In genomic region chr1:220011620-220012019, GRCh38 we compare ENCODE assay signal across 20 cellular contexts.
"Had no signal": no experiment of that assay in that cellular context is flagged by ENCODE, and none has a peak within 500 bp of the region (broad histone marks: within the 10 kb centered on the region; RNA-seq: fewer than 3 reads in every experiment).

No MANE protein-coding gene starts in this region.

- ATAC-seq: activated CD8-positive, alpha-beta T cell treated with anti-CD3 and anti-CD28 coated beads for 36 hours; activated naive CD8-positive, alpha-beta T cell treated with anti-CD3 and anti-CD28 coated beads, Interleukin-2, amount 50 U/mL, for 24 hours; activated T-cell treated with anti-CD3 and anti-CD28 coated beads, Interleukin-2, amount 50 U/mL, for 4 hours; esophagus mucosa; mucosa of descending colon; psoas muscle; right cardiac atrium; stimulated activated memory B cell treated with anti-CD40 and anti-IgM and Interleukin-4, amounts not matched to agents 10 μg/mL and 1 μg/mL and 100 μg/mL, for 72 hours; upper lobe of right lung had no signal

- H3K4me2 ChIP-seq: hepatocyte had no signal

- H3K9me3 ChIP-seq: mucosa of descending colon, psoas muscle, testis, upper lobe of right lung had no signal

- H3K4me1 ChIP-seq: psoas muscle, testis, upper lobe of right lung had no signal

- H3K27me3 ChIP-seq: hepatocyte, testis, upper lobe of right lung had no signal

- H3K9me3 Mint-ChIP-seq: activated CD8-positive, alpha-beta T cell treated with anti-CD3 and anti-CD28 coated beads for 36 hours; activated naive CD4-positive, alpha-beta T cell treated with anti-CD3 and anti-CD28 coated beads, Interleukin-2, amount 10 ng/mL, durations not matched to agents 7 days and 5 days; activated naive CD8-positive, alpha-beta T cell treated with anti-CD3 and anti-CD28 coated beads, Interleukin-2, amount 50 U/mL, for 24 hours; activated T-cell treated with anti-CD3 and anti-CD28 coated beads, Interleukin-2, amount 50 U/mL, for 4 hours; naive B cell; neural crest cell; stimulated activated memory B cell treated with anti-CD40 and anti-IgM and Interleukin-4, amounts not matched to agents 10 μg/mL and 1 μg/mL and 100 μg/mL, for 72 hours had no signal

- H3K27me3 Mint-ChIP-seq: activated CD8-positive, alpha-beta T cell treated with anti-CD3 and anti-CD28 coated beads for 36 hours; activated naive CD4-positive, alpha-beta T cell treated with anti-CD3 and anti-CD28 coated beads, Interleukin-2, amount 10 ng/mL, durations not matched to agents 7 days and 5 days; activated naive CD8-positive, alpha-beta T cell treated with anti-CD3 and anti-CD28 coated beads, Interleukin-2, amount 50 U/mL, for 24 hours; naive B cell; stimulated activated memory B cell treated with anti-CD40 and anti-IgM and Interleukin-4, amounts not matched to agents 10 μg/mL and 1 μg/mL and 100 μg/mL, for 72 hours had no signal

- H3K4me1 Mint-ChIP-seq: neural crest cell had no signal

- H3K4me3 Mint-ChIP-seq: activated CD8-positive, alpha-beta T cell treated with anti-CD3 and anti-CD28 coated beads for 36 hours; activated naive CD4-positive, alpha-beta T cell treated with anti-CD3 and anti-CD28 coated beads, Interleukin-2, amount 10 ng/mL, durations not matched to agents 7 days and 5 days; activated naive CD8-positive, alpha-beta T cell treated with anti-CD3 and anti-CD28 coated beads, Interleukin-2, amount 50 U/mL, for 24 hours; activated T-cell treated with anti-CD3 and anti-CD28 coated beads, Interleukin-2, amount 50 U/mL, for 4 hours; naive B cell; neural crest cell; stimulated activated memory B cell treated with anti-CD40 and anti-IgM and Interleukin-4, amounts not matched to agents 10 μg/mL and 1 μg/mL and 100 μg/mL, for 72 hours had no signal

- H2AFZ ChIP-seq: hepatocyte had no signal

- H3K79me2 ChIP-seq: hepatocyte had no signal

- H3K27ac Mint-ChIP-seq: activated CD8-positive, alpha-beta T cell treated with anti-CD3 and anti-CD28 coated beads for 36 hours; activated naive CD4-positive, alpha-beta T cell treated with anti-CD3 and anti-CD28 coated beads, Interleukin-2, amount 10 ng/mL, durations not matched to agents 7 days and 5 days; activated naive CD8-positive, alpha-beta T cell treated with anti-CD3 and anti-CD28 coated beads, Interleukin-2, amount 50 U/mL, for 24 hours; stimulated activated memory B cell treated with anti-CD40 and anti-IgM and Interleukin-4, amounts not matched to agents 10 μg/mL and 1 μg/mL and 100 μg/mL, for 72 hours had no signal

- DNase-seq: activated CD8-positive, alpha-beta T cell treated with anti-CD3 and anti-CD28 coated beads for 36 hours; activated effector memory CD4-positive, alpha-beta T cell treated with Interleukin-2 at 50 U/mL for 16 hours; activated naive CD4-positive, alpha-beta T cell treated with anti-CD3 and anti-CD28 coated beads, Interleukin-2, amount 10 ng/mL, durations not matched to agents 7 days and 5 days; activated naive CD8-positive, alpha-beta T cell treated with anti-CD3 and anti-CD28 coated beads, Interleukin-2, amount 50 U/mL, for 24 hours; activated T-cell treated with anti-CD3 and anti-CD28 coated beads, Interleukin-2, amount 50 U/mL, for 4 hours; anterior cingulate cortex; effector CD8-positive, alpha-beta T cell; mucosa of descending colon; naive B cell; psoas muscle; right cardiac atrium; small intestine; stimulated activated CD4-positive, alpha-beta T cell treated with anti-CD3 and anti-CD28 coated beads, Interleukin-4, amount 100 ng/mL, for 24 hours; T-helper 2 cell; testis; upper lobe of right lung had no signal

- H3K27ac ChIP-seq: hepatocyte, psoas muscle, testis, upper lobe of right lung had no signal

- H3K4me3 ChIP-seq: hepatocyte, mucosa of descending colon, psoas muscle, testis, upper lobe of right lung had no signal
